In genomic region chr13:92658293-92658692, GRCh38 we compare ENCODE assay signal across 2 cellular contexts.
TF ChIP-seq lines count a peak whose summit lies in the region.

No MANE protein-coding gene starts in this region.

TF ChIP-seq in GM23338, 12 proteins besides CTCF, POLR2A, EP300 and RAD21 (continued from another document):
- TF ChIP-seq ETS1 (IDR thresholded peaks at IDR 0.05): no peak
- TF ChIP-seq REST (IDR thresholded peaks at IDR 0.05; ENCODE audit: unreplicated experiment): peak; percentile 43
- no peak for TF ChIP-seq ZNF331 (CRISPR knock-in tag; IDR thresholded peaks at IDR 0.05; ENCODE audit: low read depth)

TF ChIP-seq in K562, 482 proteins besides CTCF, POLR2A, EP300 and RAD21 (continued from another document):
- TF ChIP-seq ZFP91 (CRISPR knock-in tag; IDR thresholded peaks at IDR 0.05) (no peak), SLC30A9 (CRISPR knock-in tag; IDR thresholded peaks at IDR 0.05) (0 out of 2 replicates have a peak, but pooled peaks have one; percentile 15)
